ENCODE assay signal across 8 cellular contexts in genomic region chr11:35944503-35945136, GRCh38. TPM values are rescaled to one million over a fixed set of nuclear protein-coding genes. Genes with fewer than 3 reads are reported as not detected.
DNase-seq lines count a peak whose midpoint lies in the region; ATAC-seq, FAIRE-seq and TF ChIP-seq lines count a peak whose summit lies in the region.

No MANE protein-coding gene starts in this region.

- no peak overlapping the region for H3K27ac Mint-ChIP-seq in activated T-cell treated with anti-CD3 and anti-CD28 coated beads, Interleukin-2, amount 50 U/mL, for 24 hours

- ATAC-seq in HG02884 (IDR thresholded peaks at IDR 0.05; ENCODE audit: unreplicated experiment) (no peak), GM18861 (IDR thresholded peaks at IDR 0.05; ENCODE audit: unreplicated experiment) (no peak)

- intact Hi-C loops in kidney (cut with DNase I): no loop called here

- FAIRE-seq in kidney (lab: Jason Lieb, UNC): no peak

- DNase-seq in activated T-cell treated with anti-CD3 and anti-CD28 coated beads, Interleukin-2, amount 50 U/mL, for 24 hours: no peak
- DNase-seq in activated T-cell treated with anti-CD3 and anti-CD28 coated beads for 4 hours (no peak), astrocyte of the spinal cord (ENCODE audit: low read depth, low spot score) (no peak), kidney (no peak), stromal cell of bone marrow (ENCODE audit: low read depth) (peak; percentile 14), erythroblast (lab: John Stamatoyannopoulos, UW) (no peak)

- H3K4me3 ChIP-seq in astrocyte of the spinal cord (ENCODE audit: low read depth, low read length): peak overlapping the region; percentile 71
- H3K4me3 ChIP-seq in kidney (ENCODE audit: low read length in 2 of 2): peak overlapping the region; percentile 41 to 72

- in situ Hi-C loops in astrocyte of the spinal cord (cut with HindIII; ENCODE audit: low sequenced_read_pairs): no loop called here

- H3K27ac ChIP-seq in kidney (ENCODE audit: low read depth in 2 of 2, low read length in 2 of 2): no peak overlapping the region

- H3K27me3 Mint-ChIP-seq in activated T-cell treated with anti-CD3 and anti-CD28 coated beads, Interleukin-2, amount 50 U/mL, for 24 hours: peaks cover 64% of the 10 kb centered on the region

- H3K4me1 ChIP-seq in kidney (ENCODE audit: control insufficient read depth in 1 of 2, insufficient read depth in 1 of 2, low read depth in 1 of 2, low read length in 2 of 2): no peaks in the 10 kb centered on the region

- H3K36me3 ChIP-seq in kidney (ENCODE audit: control insufficient read depth in 1 of 2, insufficient read depth in 2 of 2, low read length in 2 of 2): no peaks in the 10 kb centered on the region

- H3K36me3 Mint-ChIP-seq in activated T-cell treated with anti-CD3 and anti-CD28 coated beads, Interleukin-2, amount 50 U/mL, for 24 hours (ENCODE audit: low read depth): no peaks in the 10 kb centered on the region

- no peak for TF ChIP-seq POLR2A in erythroblast (IDR thresholded peaks at IDR 0.05; ENCODE audit: low read length)

- H3K9ac ChIP-seq in kidney (ENCODE audit: low read length in 2 of 2): peak overlapping the region in 1 of 2 donors; percentile 44

- H3K4me3 Mint-ChIP-seq in activated T-cell treated with anti-CD3 and anti-CD28 coated beads, Interleukin-2, amount 50 U/mL, for 24 hours: peak overlapping the region; percentile 71

- H3K9me3 ChIP-seq in kidney (ENCODE audit: control insufficient read depth in 1 of 2, low read length in 2 of 2): no peaks in the 10 kb centered on the region

- H3K4me1 Mint-ChIP-seq in activated T-cell treated with anti-CD3 and anti-CD28 coated beads, Interleukin-2, amount 50 U/mL, for 24 hours (ENCODE audit: low read depth): peaks cover 14% of the 10 kb centered on the region

- no peaks in the 10 kb centered on the region for H3K9me3 Mint-ChIP-seq in activated T-cell treated with anti-CD3 and anti-CD28 coated beads, Interleukin-2, amount 50 U/mL, for 24 hours

- TF ChIP-seq CTCF in astrocyte of the spinal cord (IDR thresholded peaks at IDR 0.05; ENCODE audit: low read depth, low read length) (no peak), kidney (IDR thresholded peaks at IDR 0.05; ENCODE audit: borderline replicate concordance, extremely low read depth, insufficient read depth) (no peak)

RNA-seq across cellular contexts. Expression of gene LDLRAD3, which starts 0.8 kb away (rescaled TPM):
- total RNA-seq in kidney: 14.2 TPM
- 1.2 TPM for polyA plus RNA-seq in kidney (ENCODE audit: insufficient read depth, low read depth, low replicate concordance)
